Comparison of ENCODE assay signal across 11 cellular contexts in genomic region chr13:43405457-43405856, GRCh38.
A peak's percentile ranks its signal among the peaks of the same experiment; 100 is the strongest.
DNase-seq lines count a peak whose midpoint lies in the region; ATAC-seq, FAIRE-seq and TF ChIP-seq lines count a peak whose summit lies in the region.
"Had no signal": no experiment of that assay in that cellular context is flagged by ENCODE, and none has a peak within 500 bp of the region (broad histone marks: within the 10 kb centered on the region; RNA-seq: fewer than 3 reads in every experiment).

No MANE protein-coding gene starts in this region.

- H3K4me3 Mint-ChIP-seq in WTC11: no peak overlapping the region

- H3K36me3 Mint-ChIP-seq in WTC11: no peaks in the 10 kb centered on the region
- H3K36me3 Mint-ChIP-seq: activated naive CD4-positive, alpha-beta T cell treated with anti-CD3 and anti-CD28 coated beads, Interleukin-2, amount 50 U/mL, for 72 hours had no signal

- H3K4me1 ChIP-seq in tibial nerve: no peaks in the 10 kb centered on the region

- no peak overlapping the region for H3K27ac Mint-ChIP-seq in WTC11

- H3K4me1 Mint-ChIP-seq in WTC11: peaks cover 10% of the 10 kb centered on the region

- ATAC-seq in WTC11: no peak
- ATAC-seq: activated naive CD4-positive, alpha-beta T cell treated with anti-CD3 and anti-CD28 coated beads, Interleukin-2, amount 50 U/mL, for 72 hours had no signal

- H3K27me3 Mint-ChIP-seq in WTC11 (ENCODE audit: low read depth): peaks cover under 1% of the 10 kb centered on the region; the same call in 1 of the 2 replicates

- no peak overlapping the region for H3K4me3 ChIP-seq in AG04450 (ENCODE audit: low read depth, low read length)
- no peak overlapping the region for H3K4me3 ChIP-seq in tibial nerve

- TF ChIP-seq EP300 in tibial nerve (IDR thresholded peaks at IDR 0.05): no peak

- POLR2A ChIA-PET in AG04450 (lab: Yijun Ruan, JAX) (no interaction called here), WTC11 (lab: Charles Lee) (no interaction called here)

- H3K36me3 ChIP-seq in tibial nerve: no peaks in the 10 kb centered on the region

- DNase-seq in AG04450 (ENCODE audit: low read depth, low spot score): peak; percentile 8
- peak; percentile 19 for DNase-seq in HTR-8/SVneo (ENCODE audit: insufficient read length, low spot score)
- DNase-seq in amniotic epithelial cell (ENCODE audit: low read depth): peak; percentile 96
- peak; percentile 4 for DNase-seq in hepatic stellate cell (ENCODE audit: low spot score)
- DNase-seq in COLO829 (ENCODE audit: low spot score): no peak
- DNase-seq in T-helper 1 cell: no peak
- DNase-seq in WTC11 (ENCODE audit: low spot score): no peak
- DNase-seq in tibial nerve (ENCODE audit: low spot score in 2 of 2): no peak
- DNase-seq: NCI-H2171, small intestine had no signal

- 0 out of 2 replicates have a peak, but pooled peaks have one; percentile 12 for TF ChIP-seq CTCF in AG04450 (IDR thresholded peaks at IDR 0.05; ENCODE audit: low read depth, low read length)
- TF ChIP-seq CTCF in WTC11 (IDR thresholded peaks at IDR 0.05): no peak
- TF ChIP-seq CTCF in tibial nerve (IDR thresholded peaks at IDR 0.05): no peak

- H3K9me3 ChIP-seq in AG04450 (ENCODE audit: control insufficient read depth, insufficient read depth, low read length): no peaks in the 10 kb centered on the region
- H3K9me3 ChIP-seq in tibial nerve: no peaks in the 10 kb centered on the region

- no peak overlapping the region for H3K27ac ChIP-seq in AG04450 (ENCODE audit: low read depth, low read length)
- H3K27ac ChIP-seq in tibial nerve: no peak overlapping the region

- CTCF ChIA-PET in AG04450 (lab: Charles Lee): no interaction called here
- CTCF ChIA-PET in WTC11 (lab: Charles Lee): no interaction called here

- H3K9me3 Mint-ChIP-seq in WTC11: peaks cover 14% of the 10 kb centered on the region
- H3K9me3 Mint-ChIP-seq: activated naive CD4-positive, alpha-beta T cell treated with anti-CD3 and anti-CD28 coated beads, Interleukin-2, amount 50 U/mL, for 72 hours had no signal

- TF ChIP-seq POLR2A in tibial nerve (IDR thresholded peaks at IDR 0.05): no peak

- no peak for FAIRE-seq in HTR-8/SVneo (lab: Jason Lieb, UNC)
- FAIRE-seq: small intestine had no signal

- WGBS in tibial nerve, 2 donors: 93 to 95% methylated on average over 1 of the region's 1 CpG

- H3K27me3 ChIP-seq in AG04450 (ENCODE audit: control insufficient read depth, insufficient read depth, low read length) (no peaks in the 10 kb centered on the region), tibial nerve (no peaks in the 10 kb centered on the region)

TF ChIP-seq in WTC11, 78 proteins besides CTCF, POLR2A, EP300 and RAD21:
- no peak for TF ChIP-seq FOXJ3 (CRISPR knock-in tag; IDR thresholded peaks at IDR 0.05; ENCODE audit: borderline replicate concordance)
- TF ChIP-seq, protein P1, sequence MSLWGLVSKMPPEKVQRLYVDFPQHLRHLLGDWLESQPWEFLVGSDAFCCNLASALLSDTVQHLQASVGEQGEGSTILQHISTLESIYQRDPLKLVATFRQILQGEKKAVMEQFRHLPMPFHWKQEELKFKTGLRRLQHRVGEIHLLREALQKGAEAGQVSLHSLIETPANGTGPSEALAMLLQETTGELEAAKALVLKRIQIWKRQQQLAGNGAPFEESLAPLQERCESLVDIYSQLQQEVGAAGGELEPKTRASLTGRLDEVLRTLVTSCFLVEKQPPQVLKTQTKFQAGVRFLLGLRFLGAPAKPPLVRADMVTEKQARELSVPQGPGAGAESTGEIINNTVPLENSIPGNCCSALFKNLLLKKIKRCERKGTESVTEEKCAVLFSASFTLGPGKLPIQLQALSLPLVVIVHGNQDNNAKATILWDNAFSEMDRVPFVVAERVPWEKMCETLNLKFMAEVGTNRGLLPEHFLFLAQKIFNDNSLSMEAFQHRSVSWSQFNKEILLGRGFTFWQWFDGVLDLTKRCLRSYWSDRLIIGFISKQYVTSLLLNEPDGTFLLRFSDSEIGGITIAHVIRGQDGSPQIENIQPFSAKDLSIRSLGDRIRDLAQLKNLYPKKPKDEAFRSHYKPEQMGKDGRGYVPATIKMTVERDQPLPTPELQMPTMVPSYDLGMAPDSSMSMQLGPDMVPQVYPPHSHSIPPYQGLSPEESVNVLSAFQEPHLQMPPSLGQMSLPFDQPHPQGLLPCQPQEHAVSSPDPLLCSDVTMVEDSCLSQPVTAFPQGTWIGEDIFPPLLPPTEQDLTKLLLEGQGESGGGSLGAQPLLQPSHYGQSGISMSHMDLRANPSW (CRISPR knock-in tag; conservative IDR thresholded peaks at IDR 0.05; ENCODE audit: low read depth): no peak
- TF ChIP-seq ZBTB21 (CRISPR knock-in tag; IDR thresholded peaks at IDR 0.05; ENCODE audit: borderline replicate concordance): no peak
- TF ChIP-seq CBFB (CRISPR knock-in tag; IDR thresholded peaks at IDR 0.05; ENCODE audit: low read depth): no peak
- TF ChIP-seq ZNF671 (CRISPR knock-in tag; IDR thresholded peaks at IDR 0.05): no peak

Comparison
In these comparisons a context has a peak if more than half of its experiments do, and no peak if none do; other contexts are left out.
1. DNase-seq: peak in AG04450 (single experiment), HTR-8/SVneo (single experiment), amniotic epithelial cell (single experiment) and hepatic stellate cell (single experiment); none in COLO829 (single experiment), T-helper 1 cell (0 of 5), WTC11 (single experiment) and tibial nerve (0 of 2).